17 cellular contexts compared by ENCODE assay signal in genomic region chr17:38766341-38766740, GRCh38. TPM values are rescaled to one million over a fixed set of nuclear protein-coding genes. Genes with fewer than 3 reads are reported as not detected.
DNase-seq lines count a peak whose midpoint lies in the region; ATAC-seq and TF ChIP-seq lines count a peak whose summit lies in the region.
"Had no signal": no experiment of that assay in that cellular context is flagged by ENCODE, and none has a peak within 500 bp of the region (broad histone marks: within the 10 kb centered on the region; RNA-seq: fewer than 3 reads in every experiment).

No MANE protein-coding gene starts in this region.

- no peak overlapping the region for H3K4me3 ChIP-seq in GM23338
- H3K4me3 ChIP-seq: BLaER1 treated with 17β-estradiol and CSF1 and Interleukin-3, amounts not matched to agents 10 nM and 100 nM had no signal

- H3K27ac ChIP-seq in GM23338 (ENCODE audit: low read depth) (no peak overlapping the region), foreskin keratinocyte (no peak overlapping the region)
- H3K27ac ChIP-seq: BLaER1 treated with 17β-estradiol and CSF1 and Interleukin-3, amounts not matched to agents 10 nM and 100 nM; KMS-11 had no signal

- H3K9me3 Mint-ChIP-seq in activated T-cell treated with anti-CD3 and anti-CD28 coated beads, Interleukin-2, amount 50 U/mL, for 24 hours, result no peaks in the 10 kb centered on the region
- H3K9me3 Mint-ChIP-seq in GM23338, result no peaks in the 10 kb centered on the region; the same call in 2 of the 3 replicates
- H3K9me3 Mint-ChIP-seq in central memory CD8-positive, alpha-beta T cell, result no peaks in the 10 kb centered on the region
- no peaks in the 10 kb centered on the region for H3K9me3 Mint-ChIP-seq in stimulated activated effector memory CD8-positive, alpha-beta T cell treated with anti-CD3 and anti-CD28 coated beads, Interleukin-12 subunit alpha, Interleukin-12 subunit beta, amount 100 ng/mL, for 72 hours

- TF ChIP-seq CTCF in GM23338 (conservative IDR thresholded peaks at IDR 0.05; ENCODE audit: low read depth in 2 of 2) (no peak), foreskin keratinocyte (conservative IDR thresholded peaks at IDR 0.05) (no peak)

- peaks cover under 1% of the 10 kb centered on the region for H3K4me1 Mint-ChIP-seq in activated T-cell treated with anti-CD3 and anti-CD28 coated beads, Interleukin-2, amount 50 U/mL, for 24 hours (ENCODE audit: low read depth)
- no peaks in the 10 kb centered on the region; the same call in 2 of the 3 replicates for H3K4me1 Mint-ChIP-seq in GM23338
- H3K4me1 Mint-ChIP-seq in central memory CD8-positive, alpha-beta T cell, result peaks cover 6% of the 10 kb centered on the region
- peaks cover 12% of the 10 kb centered on the region for H3K4me1 Mint-ChIP-seq in stimulated activated effector memory CD8-positive, alpha-beta T cell treated with anti-CD3 and anti-CD28 coated beads, Interleukin-12 subunit alpha, Interleukin-12 subunit beta, amount 100 ng/mL, for 72 hours

- peaks cover 14% of the 10 kb centered on the region for H4K20me1 ChIP-seq in GM23338 (replicated peaks; ENCODE audit: insufficient read depth)

- H3K36me3 Mint-ChIP-seq in activated T-cell treated with anti-CD3 and anti-CD28 coated beads, Interleukin-2, amount 50 U/mL, for 24 hours (ENCODE audit: low read depth), result peaks cover 97% of the 10 kb centered on the region
- H3K36me3 Mint-ChIP-seq in GM23338 (ENCODE audit: low read depth), result peaks cover 77% of the 10 kb centered on the region
- peaks cover 56% of the 10 kb centered on the region for H3K36me3 Mint-ChIP-seq in central memory CD8-positive, alpha-beta T cell (ENCODE audit: insufficient read depth)
- H3K36me3 Mint-ChIP-seq in stimulated activated effector memory CD8-positive, alpha-beta T cell treated with anti-CD3 and anti-CD28 coated beads, Interleukin-12 subunit alpha, Interleukin-12 subunit beta, amount 100 ng/mL, for 72 hours, result peaks cover 94% of the 10 kb centered on the region

- H3K9me2 ChIP-seq in GM23338 (ENCODE audit: insufficient read depth), result no peaks in the 10 kb centered on the region

- no peak overlapping the region for H3K4me3 Mint-ChIP-seq in activated T-cell treated with anti-CD3 and anti-CD28 coated beads, Interleukin-2, amount 50 U/mL, for 24 hours
- H3K4me3 Mint-ChIP-seq in GM23338, result no peak overlapping the region
- no peak overlapping the region for H3K4me3 Mint-ChIP-seq in central memory CD8-positive, alpha-beta T cell
- no peak overlapping the region for H3K4me3 Mint-ChIP-seq in stimulated activated effector memory CD8-positive, alpha-beta T cell treated with anti-CD3 and anti-CD28 coated beads, Interleukin-12 subunit alpha, Interleukin-12 subunit beta, amount 100 ng/mL, for 72 hours

- peaks cover 34% of the 10 kb centered on the region; the same call in 1 of the 2 replicates for H3K36me3 ChIP-seq in GM23338 (ENCODE audit: insufficient read depth)

- no peaks in the 10 kb centered on the region for H3K79me2 ChIP-seq in GM23338 (replicated peaks; ENCODE audit: insufficient read depth)

- H2AFZ ChIP-seq in GM23338, result no peak overlapping the region

- H3K4me2 ChIP-seq in GM23338, result no peak overlapping the region
- H3K4me2 ChIP-seq: BLaER1 treated with 17β-estradiol and CSF1 and Interleukin-3, amounts not matched to agents 10 nM and 100 nM; KMS-11 had no signal

- peaks cover 12% of the 10 kb centered on the region; the same call in 1 of the 2 replicates for H3F3A ChIP-seq in GM23338 (replicated peaks; ENCODE audit: low read depth)

- no peaks in the 10 kb centered on the region for H3K27me3 Mint-ChIP-seq in activated T-cell treated with anti-CD3 and anti-CD28 coated beads, Interleukin-2, amount 50 U/mL, for 24 hours
- H3K27me3 Mint-ChIP-seq in GM23338 (ENCODE audit: insufficient read depth, low read depth, poor library complexity), result peaks cover 9% of the 10 kb centered on the region
- H3K27me3 Mint-ChIP-seq in central memory CD8-positive, alpha-beta T cell, result no peaks in the 10 kb centered on the region

- no peak for DNase-seq in activated T-cell treated with anti-CD3 and anti-CD28 coated beads, Interleukin-2, amount 50 U/mL, for 24 hours
- DNase-seq in activated T-cell treated with anti-CD3 and anti-CD28 coated beads, Interleukin-2, amount 50 U/mL, for 1 hour, result no peak
- no peak for DNase-seq in GM23338 (ENCODE audit: low spot score)
- no peak for DNase-seq in central memory CD8-positive, alpha-beta T cell (ENCODE audit: low spot score in 2 of 2)
- DNase-seq in stimulated activated effector memory CD8-positive, alpha-beta T cell treated with anti-CD3 and anti-CD28 coated beads, Interleukin-12 subunit alpha, Interleukin-12 subunit beta, amount 100 ng/mL, for 72 hours (ENCODE audit: low spot score in 2 of 2), result no peak
- no peak for DNase-seq in hepatic stellate cell (ENCODE audit: low spot score)
- DNase-seq in foreskin keratinocyte, result no peak
- DNase-seq: DMS79 treated with DMSO at 0.1 percent for 48 hours; MV-4-11; NCI-H187; NCI-H2107; NCI-H510A; NCI-H748 treated with DMSO at 0.1 percent for 48 hours; NK-92 treated with Interleukin-12 subunit alpha and Interleukin-12 subunit beta, amount 100 ng/mL, for 24 hours; Right ventricle myocardium superior had no signal

- no peaks in the 10 kb centered on the region for H3K4me1 ChIP-seq in GM23338 (ENCODE audit: insufficient read depth)
- no peaks in the 10 kb centered on the region for H3K4me1 ChIP-seq in foreskin keratinocyte
- H3K4me1 ChIP-seq: BLaER1 treated with 17β-estradiol and CSF1 and Interleukin-3, amounts not matched to agents 10 nM and 100 nM had no signal

- H3K27me3 ChIP-seq in GM23338 (ENCODE audit: insufficient read depth) (no peaks in the 10 kb centered on the region), foreskin keratinocyte (no peaks in the 10 kb centered on the region)
- H3K27me3 ChIP-seq: BLaER1 treated with 17β-estradiol and CSF1 and Interleukin-3, amounts not matched to agents 10 nM and 100 nM had no signal

- ATAC-seq in GM23338 (no peak), foreskin keratinocyte (no peak)
- no peak for ATAC-seq in central memory CD8-positive, alpha-beta T cell (replicated peaks; ENCODE audit: extremely low read depth, poor library complexity, severe bottlenecking)
- no peak for ATAC-seq in stimulated activated effector memory CD8-positive, alpha-beta T cell treated with anti-CD3 and anti-CD28 coated beads, Interleukin-12 subunit alpha, Interleukin-12 subunit beta, amount 100 ng/mL, for 72 hours

- H3K27ac Mint-ChIP-seq in activated T-cell treated with anti-CD3 and anti-CD28 coated beads, Interleukin-2, amount 50 U/mL, for 24 hours, result peak overlapping the region; percentile 63
- H3K27ac Mint-ChIP-seq in GM23338, result peak overlapping the region; percentile 13; the same call in 1 of the 2 replicates
- peak overlapping the region; percentile 48 for H3K27ac Mint-ChIP-seq in central memory CD8-positive, alpha-beta T cell (ENCODE audit: low read depth)
- H3K27ac Mint-ChIP-seq in stimulated activated effector memory CD8-positive, alpha-beta T cell treated with anti-CD3 and anti-CD28 coated beads, Interleukin-12 subunit alpha, Interleukin-12 subunit beta, amount 100 ng/mL, for 72 hours, result peak overlapping the region; percentile 54

TF ChIP-seq in GM23338, 12 proteins besides CTCF, POLR2A, EP300 and RAD21 (continues in another document):
- TF ChIP-seq CREB1 (CRISPR knock-in tag; IDR thresholded peaks at IDR 0.05; ENCODE audit: low read depth) (no peak), NANOG (IDR thresholded peaks at IDR 0.05; ENCODE audit: borderline replicate concordance) (no peak), REST (IDR thresholded peaks at IDR 0.05; ENCODE audit: unreplicated experiment) (no peak)

RNA-seq across cellular contexts. Expression of gene PSMB3, which starts 13.8 kb away (rescaled TPM):
- 250 and 270 TPM in 2 replicates for total RNA-seq in GM23338 (2014; rRNA removed; shearing (Covaris generic))
- polyA plus RNA-seq in GM23338 (2016; fragmentation: Nextera tagmentation; extraction: Ambion mirVana) (523 and 558 TPM in 2 replicates), foreskin keratinocyte (382 and 384 TPM in 2 replicates)
- total RNA-seq in foreskin keratinocyte, result 264 and 287 TPM in 2 replicates

RNA-seq across cellular contexts. Expression of gene PCGF2, which starts 18.2 kb away (rescaled TPM):
- 21.1 and 23.4 TPM in 2 replicates for total RNA-seq in GM23338 (2014; rRNA removed; shearing (Covaris generic))
- polyA plus RNA-seq in GM23338 (2016; fragmentation: Nextera tagmentation; extraction: Ambion mirVana) (51.9 and 60.9 TPM in 2 replicates), foreskin keratinocyte (37.4 and 41.2 TPM in 2 replicates)
- total RNA-seq in foreskin keratinocyte, result 12.8 and 15.0 TPM in 2 replicates

RNA-seq across cellular contexts. Expression of gene PIP4K2B, which starts 33.0 kb away (rescaled TPM):
- 36.0 and 43.4 TPM in 2 replicates for total RNA-seq in GM23338 (2014; rRNA removed; shearing (Covaris generic))
- polyA plus RNA-seq in GM23338 (2016; fragmentation: Nextera tagmentation; extraction: Ambion mirVana) (9.5 and 10.0 TPM in 2 replicates), foreskin keratinocyte (12.6 and 13.8 TPM in 2 replicates)
- 30.4 and 32.6 TPM in 2 replicates for total RNA-seq in foreskin keratinocyte

RNA-seq across cellular contexts. Expression of gene CISD3, which starts 36.2 kb away (rescaled TPM):
- 0.94 and 3.4 TPM in 2 replicates for total RNA-seq in GM23338 (2014; rRNA removed; shearing (Covaris generic))
- polyA plus RNA-seq in GM23338 (2016; fragmentation: Nextera tagmentation; extraction: Ambion mirVana) (8.9 and 9.9 TPM in 2 replicates), foreskin keratinocyte (62.4 and 68.4 TPM in 2 replicates)
- 23.2 and 27.2 TPM in 2 replicates for total RNA-seq in foreskin keratinocyte

RNA-seq across cellular contexts. Expression of gene CWC25, which starts 58.8 kb away (rescaled TPM):
- 6.4 and 11.6 TPM in 2 replicates for total RNA-seq in GM23338 (2014; rRNA removed; shearing (Covaris generic))
- 28.4 and 29.8 TPM in 2 replicates for polyA plus RNA-seq in GM23338 (2016; fragmentation: Nextera tagmentation; extraction: Ambion mirVana)
- 13.2 and 13.8 TPM in 2 replicates for total RNA-seq in foreskin keratinocyte
- polyA plus RNA-seq in foreskin keratinocyte, result 9.4 and 11.1 TPM in 2 replicates

Comparison
In these comparisons a context has a peak if more than half of its experiments do, and no peak if none do; other contexts are left out.
1. H3K27ac Mint-ChIP-seq: peak in every context shown above with its lines; median percentile 63 in activated T-cell treated with anti-CD3 and anti-CD28 coated beads, Interleukin-2, amount 50 U/mL, for 24 hours; 54 in stimulated activated effector memory CD8-positive, alpha-beta T cell treated with anti-CD3 and anti-CD28 coated beads, Interleukin-12 subunit alpha, Interleukin-12 subunit beta, amount 100 ng/mL, for 72 hours; 48 in central memory CD8-positive, alpha-beta T cell; 13 in GM23338.